Comparison of ENCODE assay signal across 19 cellular contexts in the genomic region with DNA sequence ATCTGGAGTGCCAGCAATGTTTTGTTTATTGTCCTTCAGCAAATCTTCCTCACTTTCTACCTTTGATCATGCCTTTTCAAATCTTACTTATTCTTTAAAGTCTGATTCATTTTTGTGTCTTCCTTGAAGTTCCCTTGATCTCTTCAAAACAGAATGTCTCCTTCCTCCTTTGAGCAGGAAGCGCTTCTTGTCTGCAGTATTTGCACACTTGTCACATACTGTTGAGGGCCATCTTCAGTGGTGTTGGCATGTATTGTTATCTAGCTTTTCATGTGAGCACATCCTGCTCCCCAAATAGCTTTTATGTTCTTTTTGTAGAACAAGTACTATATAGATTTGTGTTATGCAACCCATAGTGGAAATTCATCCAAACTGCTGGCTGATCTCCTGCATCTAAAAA.
"Had no signal": no experiment of that assay in that cellular context is flagged by ENCODE, and none has a peak within 500 bp of the region (broad histone marks: within the 10 kb centered on the region; RNA-seq: fewer than 3 reads in every experiment).

No MANE protein-coding gene starts in this region.

- H3K4me1 ChIP-seq: body of pancreas, parathyroid adenoma, upper lobe of left lung had no signal

- H3K9ac ChIP-seq: parathyroid adenoma had no signal

- H3K36me3 ChIP-seq: neutrophil, upper lobe of left lung had no signal

- H3K4me2 ChIP-seq: smooth muscle cell had no signal

- H3K4me3 Mint-ChIP-seq: activated B cell treated with CpG ODN at 0.5 μM for 24 hours; activated naive CD8-positive, alpha-beta T cell treated with anti-CD3 and anti-CD28 coated beads, Interleukin-2, amount 10 ng/mL, durations not matched to agents 7 days and 5 days; activated T-cell treated with anti-CD3 and anti-CD28 coated beads, Interleukin-2, amount 50 U/mL, for 4 hours; immature natural killer cell; memory B cell; natural killer cell; stimulated activated naive CD8-positive, alpha-beta T cell treated with anti-CD3 and anti-CD28 coated beads, Interleukin-15, amount 100 ng/mL, for 72 hours; T-helper 17 cell had no signal

- H3K79me2 ChIP-seq: parathyroid adenoma had no signal

- H3K4me3 ChIP-seq: body of pancreas, smooth muscle cell, upper lobe of left lung had no signal

- H3K27ac Mint-ChIP-seq: activated B cell treated with CpG ODN at 0.5 μM for 24 hours; activated naive CD8-positive, alpha-beta T cell treated with anti-CD3 and anti-CD28 coated beads, Interleukin-2, amount 10 ng/mL, durations not matched to agents 7 days and 5 days; immature natural killer cell; memory B cell; natural killer cell; T-helper 17 cell had no signal

- H3K27ac ChIP-seq: body of pancreas, neutrophil, parathyroid adenoma, upper lobe of left lung had no signal

- ATAC-seq: body of pancreas; left ventricle myocardium superior; natural killer cell; sciatic nerve; stimulated activated naive CD8-positive, alpha-beta T cell treated with anti-CD3 and anti-CD28 coated beads, Interleukin-15, amount 100 ng/mL, for 72 hours; T-helper 17 cell had no signal

- H3K27me3 ChIP-seq: body of pancreas, neutrophil, upper lobe of left lung had no signal

- H3K27me3 Mint-ChIP-seq: activated B cell treated with CpG ODN at 0.5 μM for 24 hours; activated naive CD8-positive, alpha-beta T cell treated with anti-CD3 and anti-CD28 coated beads, Interleukin-2, amount 10 ng/mL, durations not matched to agents 7 days and 5 days; memory B cell; stimulated activated naive CD8-positive, alpha-beta T cell treated with anti-CD3 and anti-CD28 coated beads, Interleukin-15, amount 100 ng/mL, for 72 hours; T-helper 17 cell had no signal

- H3K9me3 Mint-ChIP-seq: activated B cell treated with CpG ODN at 0.5 μM for 24 hours had no signal

- H3K9me3 ChIP-seq: body of pancreas, neutrophil, upper lobe of left lung had no signal

- H2AFZ ChIP-seq: parathyroid adenoma had no signal

- DNase-seq: activated B cell treated with CpG ODN at 0.5 μM for 24 hours; activated CD4-positive, alpha-beta T cell treated with anti-CD3 and anti-CD28 coated beads for 48 hours; activated CD8-positive, alpha-beta memory T cell treated with anti-CD3 and anti-CD28 coated beads, Interleukin-2, amount 50 U/mL, for 4 hours; activated naive CD8-positive, alpha-beta T cell treated with anti-CD3 and anti-CD28 coated beads, Interleukin-2, amount 10 ng/mL, durations not matched to agents 7 days and 5 days; activated T-cell treated with anti-CD3 and anti-CD28 coated beads, Interleukin-2, amount 50 U/mL, for 4 hours; body of pancreas; dermis blood vessel endothelial cell; immature natural killer cell; left ventricle myocardium superior; natural killer cell; stimulated activated CD4-positive, alpha-beta T cell treated with anti-CD3 and anti-CD28 coated beads, Interleukin-4, amount 100 ng/mL, for 1 hour; stimulated activated naive CD8-positive, alpha-beta T cell treated with anti-CD3 and anti-CD28 coated beads, Interleukin-15, amount 100 ng/mL, for 72 hours; T-helper 17 cell had no signal

- H3K4me1 Mint-ChIP-seq: activated B cell treated with CpG ODN at 0.5 μM for 24 hours, immature natural killer cell, memory B cell, natural killer cell had no signal

- H3K36me3 Mint-ChIP-seq: memory B cell had no signal
